In the genomic region with DNA sequence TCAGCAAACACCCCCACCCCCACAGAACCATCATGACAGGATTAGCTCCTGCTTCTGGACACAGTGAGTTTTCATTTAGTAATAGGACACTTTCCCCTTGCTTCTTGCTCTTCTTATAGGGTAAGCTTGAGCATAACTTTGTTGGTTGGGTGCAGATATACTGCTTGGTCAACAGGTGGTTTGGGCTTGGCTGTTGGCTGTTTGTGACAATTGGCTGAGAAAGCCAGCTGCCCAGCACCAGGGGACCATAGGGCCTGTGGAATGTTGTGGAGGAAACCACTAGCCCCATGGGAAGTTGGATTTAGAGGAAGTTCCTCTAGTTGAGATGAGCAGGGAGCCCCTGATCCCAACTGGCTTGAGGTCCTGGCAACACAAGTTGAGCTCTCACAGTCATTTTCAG, we compare ENCODE assay signal across 35 cellular contexts. TPM values are rescaled to one million over a fixed set of nuclear protein-coding genes. Genes with fewer than 3 reads are reported as not detected.
"Had no signal": no experiment of that assay in that cellular context is flagged by ENCODE, and none has a peak within 500 bp of the region (broad histone marks: within the 10 kb centered on the region; RNA-seq: fewer than 3 reads in every experiment).

No MANE protein-coding gene starts in this region.

- H3K27ac ChIP-seq: neutrophil, pancreas, prostate gland, right lobe of liver, sigmoid colon, skin epidermis, spleen, suprapubic skin, testis, tibial artery, transverse colon, upper lobe of right lung, uterus had no signal

- H3K9me3 ChIP-seq: neutrophil, pancreas, prostate gland, right lobe of liver, sigmoid colon, spleen, testis, tibial artery, transverse colon, upper lobe of right lung, uterus had no signal

- H3K27me3 ChIP-seq: neutrophil, pancreas, right lobe of liver, sigmoid colon, spleen, suprapubic skin, testis, tibial artery, transverse colon, upper lobe of right lung, uterus had no signal

- DNase-seq: naive thymus-derived CD8-positive, alpha-beta T cell; nephron progenitor cell; nucleus accumbens; pancreas; right cardiac atrium; right lobe of liver; sigmoid colon; spleen; stimulated activated CD4-positive, alpha-beta T cell treated with anti-CD3 and anti-CD28 coated beads, Interleukin-12 subunit alpha, Interleukin-12 subunit beta, amount 100 ng/mL, for 4 hours; stimulated activated CD4-positive, alpha-beta T cell treated with anti-CD3 and anti-CD28 coated beads, Interleukin-1b, Interleukin-23, amount 100 ng/mL, for 48 hours; stimulated activated CD4-positive, alpha-beta T cell treated with anti-CD3 and anti-CD28 coated beads, Interleukin-4, amount 100 ng/mL, for 1 hour; stimulated activated CD4-positive, alpha-beta T cell treated with anti-CD3 and anti-CD28 coated beads, Interleukin-4, amount 100 ng/mL, for 4 hours; stimulated activated CD8-positive, alpha-beta memory T cell treated with anti-CD3 and anti-CD28 coated beads, Interleukin-4, amount 100 ng/mL, for 48 hours; stimulated activated naive CD4-positive, alpha-beta T cell; stimulated activated naive CD8-positive, alpha-beta T cell treated with anti-CD3 and anti-CD28 coated beads, Interleukin-15, amount 100 ng/mL, for 72 hours; stimulated activated naive CD8-positive, alpha-beta T cell treated with anti-CD3 and anti-CD28 coated beads, Interleukin-15, Interleukin-2, amounts not matched to agents 100 U/mL and 50 U/mL, for 24 hours; substantia nigra; testis; tibial artery; transverse colon; upper lobe of right lung; uterus had no signal

- H3K4me1 ChIP-seq: pancreas, prostate gland, right lobe of liver, sigmoid colon, spleen, suprapubic skin, testis, tibial artery, transverse colon, upper lobe of right lung, uterus had no signal

- H3K4me3 ChIP-seq: pancreas, prostate gland, right lobe of liver, sigmoid colon, skin epidermis, smooth muscle cell, spleen, suprapubic skin, testis, tibial artery, transverse colon, upper lobe of right lung, uterus had no signal

- H3K36me3 ChIP-seq: uterus had no signal

- ATAC-seq: naive thymus-derived CD8-positive, alpha-beta T cell; natural killer cell treated with Interleukin-12 subunit alpha and Interleukin-12 subunit beta and Interleukin-15 and Interleukin-18, amount 100 ng/mL, for 72 hours; pancreas; right cardiac atrium; right lobe of liver; stimulated activated memory B cell treated with anti-CD40 and anti-IgM and Interleukin-4, amounts not matched to agents 10 μg/mL and 1 μg/mL and 100 μg/mL, for 72 hours; stimulated activated naive CD8-positive, alpha-beta T cell treated with anti-CD3 and anti-CD28 coated beads, Interleukin-15, amount 100 ng/mL, for 72 hours; stimulated activated naive CD8-positive, alpha-beta T cell treated with anti-CD3 and anti-CD28 coated beads, Interleukin-15, Interleukin-2, amounts not matched to agents 100 U/mL and 50 U/mL, for 24 hours; upper lobe of right lung had no signal

RNA-seq across cellular contexts. Expression of gene PPP3R2, which starts 30.5 kb away (rescaled TPM):
- total RNA-seq: naive thymus-derived CD8-positive, alpha-beta T cell; natural killer cell treated with Interleukin-12 subunit alpha and Interleukin-12 subunit beta and Interleukin-15 and Interleukin-18, amount 100 ng/mL, for 72 hours; neural crest cell; omental fat pad; osteocyte; pancreas; posterior vena cava; renal cortical epithelial cell; right cardiac atrium; right lobe of liver; sigmoid colon; smooth muscle cell; suprapubic skin; transverse colon; upper lobe of right lung had no signal
- polyA plus RNA-seq: naive thymus-derived CD8-positive, alpha-beta T cell; right cardiac atrium; smooth muscle cell; spleen; urinary bladder had no signal
